12 cellular contexts compared by ENCODE assay signal in the genomic region with DNA sequence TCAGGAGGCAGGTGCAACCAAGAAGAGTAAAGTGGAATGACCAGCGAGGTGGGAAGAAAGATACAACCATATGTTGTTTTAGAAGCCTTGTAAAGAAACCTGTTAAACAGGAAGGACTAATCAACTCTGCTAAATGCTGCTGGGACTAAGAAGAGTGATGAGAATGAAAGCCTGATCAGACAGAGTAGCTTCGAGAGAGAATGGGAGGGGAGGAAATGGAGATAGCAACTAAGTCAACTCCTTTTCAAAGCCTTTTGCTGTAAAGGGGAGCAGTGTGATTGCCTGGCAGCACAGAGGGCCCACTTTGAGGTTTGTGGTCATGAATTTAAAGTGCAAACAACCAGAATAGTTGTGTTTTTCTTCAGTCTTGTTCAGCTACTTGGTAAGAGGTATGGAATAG. TPM values are rescaled to one million over a fixed set of nuclear protein-coding genes. Genes with fewer than 3 reads are reported as not detected.
DNase-seq lines count a peak whose midpoint lies in the region; ATAC-seq, FAIRE-seq and TF ChIP-seq lines count a peak whose summit lies in the region.
"Had no signal": no experiment of that assay in that cellular context is flagged by ENCODE, and none has a peak within 500 bp of the region (broad histone marks: within the 10 kb centered on the region; RNA-seq: fewer than 3 reads in every experiment).

No MANE protein-coding gene starts in this region.

- no peak for TF ChIP-seq POLR2A in thyroid gland (IDR thresholded peaks at IDR 0.05)

- no peaks in the 10 kb centered on the region for H3K9me3 ChIP-seq in mucosa of descending colon
- no peaks in the 10 kb centered on the region for H3K9me3 ChIP-seq in thyroid gland
- H3K9me3 ChIP-seq: SK-N-SH, thoracic aorta had no signal

- no peak for TF ChIP-seq CTCF in mucosa of descending colon (IDR thresholded peaks at IDR 0.05)
- no peak for TF ChIP-seq CTCF in thyroid gland (IDR thresholded peaks at IDR 0.05)

- H3K27me3 ChIP-seq in thyroid gland, result no peaks in the 10 kb centered on the region

- no peak overlapping the region for H3K27ac ChIP-seq in thyroid gland
- H3K27ac ChIP-seq: thoracic aorta had no signal

- H3K36me3 ChIP-seq in mucosa of descending colon (ENCODE audit: low read depth) (no peaks in the 10 kb centered on the region), thyroid gland (no peaks in the 10 kb centered on the region)

- ATAC-seq in HG02870 (IDR thresholded peaks at IDR 0.05; ENCODE audit: unreplicated experiment) (peak; percentile 60), mucosa of descending colon (peak; percentile 72)

- no peak overlapping the region for H3K4me3 ChIP-seq in mucosa of descending colon
- H3K4me3 ChIP-seq in thyroid gland (replicated peaks in 1 of 3), result no peak overlapping the region
- H3K4me3 ChIP-seq: thoracic aorta had no signal

- DNase-seq in GM18507 (ENCODE audit: extremely low spot score, insufficient read length, low read depth), result no peak
- DNase-seq in activated T-cell treated with anti-CD3 and anti-CD28 coated beads, Interleukin-2, amount 50 U/mL, for 1 hour, result peak; percentile 50
- no peak for DNase-seq in mucosa of descending colon
- no peak for DNase-seq in thyroid gland
- DNase-seq in HTR-8/SVneo (ENCODE audit: insufficient read length, low spot score), result no peak
- no peak for DNase-seq in NCI-H2081 treated with DMSO at 0.1 percent for 48 hours (lab: John Stamatoyannopoulos, UW)
- no peak for DNase-seq in SW480 (ENCODE audit: low spot score)
- DNase-seq: Karpas-422, NCI-H524, SK-N-SH had no signal

- FAIRE-seq in GM18507 (lab: Jason Lieb, UNC), result peak; percentile 15
- FAIRE-seq in HTR-8/SVneo (lab: Jason Lieb, UNC), result no peak

- H3K4me1 ChIP-seq in mucosa of descending colon (ENCODE audit: low read depth), result no peaks in the 10 kb centered on the region
- peaks cover 0 to 9% of the 10 kb centered on the region in 2 donors for H3K4me1 ChIP-seq in thyroid gland

- intact Hi-C loops in mucosa of descending colon (cut with DNase I, micrococcal nuclease), result loop anchor here in 1 of 2 donors (10.0 kb wide), 2 partner anchors 308 to 358 kb away; a partner anchor contains a TSS
- intact Hi-C loops in thyroid gland (cut with DNase I), result loop anchor here (10.0 kb wide), 1 partner anchor 358 kb away; no protein-coding TSS in a partner anchor

- 28 to 30% methylated on average over 2 of the region's 2 CpGs for WGBS in thyroid gland, 2 donors

RNA-seq across cellular contexts. Expression of a gene that starts 31.4 kb away (rescaled TPM):
- total RNA-seq in mucosa of descending colon, result 10 to 100 TPM; 27.3 to 37.0 (median 35.7) TPM
- 10 to 100 TPM; 32.4 to 39.7 (median 36.1) TPM for total RNA-seq in thyroid gland

RNA-seq across cellular contexts. Expression of a gene that starts 32.6 kb away (rescaled TPM):
- total RNA-seq in mucosa of descending colon, result 10 to 100 TPM in 1 of 3 donors, 1 to 10 TPM in 2; 4.7 to 13.4 (median 4.8) TPM
- total RNA-seq in thyroid gland, result 10 to 100 TPM; 13.9 to 17.4 (median 17.2) TPM
